29 cellular contexts compared by ENCODE assay signal in genomic region chr5:3899093-3899492, GRCh38.
"Had no signal": no experiment of that assay in that cellular context is flagged by ENCODE, and none has a peak within 500 bp of the region (broad histone marks: within the 10 kb centered on the region; RNA-seq: fewer than 3 reads in every experiment).

No MANE protein-coding gene starts in this region.

- H3K36me3 ChIP-seq: left lung, lower lobe of right lung, ovary, right atrium auricular region, right lobe of liver, tibial nerve, upper lobe of left lung, vagina had no signal

- H3K27me3 Mint-ChIP-seq: naive B cell; stimulated activated memory B cell treated with anti-CD40 and anti-IgM and Interleukin-4, amounts not matched to agents 10 μg/mL and 1 μg/mL and 100 μg/mL, for 72 hours; stimulated activated naive CD8-positive, alpha-beta T cell treated with anti-CD3 and anti-CD28 coated beads, Interleukin-15, amount 100 ng/mL, for 72 hours had no signal

- H3K4me1 ChIP-seq: left lung, lower lobe of right lung, right atrium auricular region, right lobe of liver, tibial nerve, upper lobe of left lung, vagina had no signal

- H3K36me3 Mint-ChIP-seq: mesothelial cell of epicardium; naive B cell; natural killer cell; stimulated activated memory B cell treated with anti-CD40 and anti-IgM and Interleukin-4, amounts not matched to agents 10 μg/mL and 1 μg/mL and 100 μg/mL, for 72 hours had no signal

- H3K27ac Mint-ChIP-seq: immature natural killer cell; mesothelial cell of epicardium; naive B cell; natural killer cell; nephron progenitor cell; progenitor cell of endocrine pancreas; stimulated activated memory B cell treated with anti-CD40 and anti-IgM and Interleukin-4, amounts not matched to agents 10 μg/mL and 1 μg/mL and 100 μg/mL, for 72 hours; stimulated activated naive CD8-positive, alpha-beta T cell treated with anti-CD3 and anti-CD28 coated beads, Interleukin-15, amount 100 ng/mL, for 72 hours had no signal

- H3K4me3 Mint-ChIP-seq: immature natural killer cell; mesothelial cell of epicardium; naive B cell; natural killer cell; nephron progenitor cell; stimulated activated memory B cell treated with anti-CD40 and anti-IgM and Interleukin-4, amounts not matched to agents 10 μg/mL and 1 μg/mL and 100 μg/mL, for 72 hours; stimulated activated naive CD8-positive, alpha-beta T cell treated with anti-CD3 and anti-CD28 coated beads, Interleukin-15, amount 100 ng/mL, for 72 hours had no signal

- H3K4me1 Mint-ChIP-seq: naive B cell; natural killer cell; nephron progenitor cell; stimulated activated memory B cell treated with anti-CD40 and anti-IgM and Interleukin-4, amounts not matched to agents 10 μg/mL and 1 μg/mL and 100 μg/mL, for 72 hours; stimulated activated naive CD8-positive, alpha-beta T cell treated with anti-CD3 and anti-CD28 coated beads, Interleukin-15, amount 100 ng/mL, for 72 hours had no signal

- H3K9me3 ChIP-seq: lower lobe of right lung, right atrium auricular region, right lobe of liver, upper lobe of left lung, vagina had no signal

- H3K4me3 ChIP-seq: left lung, lower lobe of right lung, ovary, right atrium auricular region, right lobe of liver, smooth muscle cell, tibial nerve, upper lobe of left lung, vagina had no signal

- H3K27me3 ChIP-seq: left lung, ovary, right atrium auricular region, right lobe of liver, tibial nerve, upper lobe of left lung, vagina had no signal

- FAIRE-seq: islet of Langerhans, kidney had no signal

- H3K4me2 ChIP-seq: smooth muscle cell had no signal

- H3K27ac ChIP-seq: left lung, lower lobe of right lung, ovary, right atrium auricular region, right lobe of liver, tibial nerve, upper lobe of left lung, vagina had no signal

- DNase-seq: hypothalamus; immature natural killer cell; kidney; left colon; left lung; lower lobe of right lung; mammary epithelial cell; mesenchymal stem cell; naive B cell; natural killer cell; nephron progenitor cell; ovary; right lobe of liver; stimulated activated CD4-positive, alpha-beta T cell treated with anti-CD3 and anti-CD28 coated beads, Interleukin-1b, Interleukin-23, amount 100 ng/mL, for 48 hours; stimulated activated CD4-positive, alpha-beta T cell treated with anti-CD3 and anti-CD28 coated beads, Interleukin-2, amount 100 ng/mL, for 48 hours; stimulated activated CD4-positive, alpha-beta T cell treated with anti-CD3 and anti-CD28 coated beads, Interleukin-4, amount 100 ng/mL, for 4 hours; stimulated activated CD8-positive, alpha-beta memory T cell treated with anti-CD3 and anti-CD28 coated beads, Interleukin-4, amount 100 ng/mL, for 48 hours; stimulated activated naive CD4-positive, alpha-beta T cell treated with Interleukin-2 at 50 U/mL for 16 hours; stimulated activated naive CD8-positive, alpha-beta T cell treated with anti-CD3 and anti-CD28 coated beads, Interleukin-15, amount 100 ng/mL, for 72 hours; substantia nigra; upper lobe of left lung had no signal
